In genomic region chr17:7839199-7839889, GRCh38 we compare ENCODE assay signal across 1 cellular context.
A peak's percentile ranks its signal among the peaks of the same experiment; 100 is the strongest.
TF ChIP-seq lines count a peak whose summit lies in the region.

No MANE protein-coding gene starts in this region.

TF ChIP-seq in K562, 482 proteins besides CTCF, POLR2A, EP300 and RAD21:
- no peak for TF ChIP-seq TAF9B (IDR thresholded peaks at IDR 0.05; ENCODE audit: partially characterized antibody)
- no peak for TF ChIP-seq OTX1 (CRISPR knock-in tag; IDR thresholded peaks at IDR 0.05)
- TF ChIP-seq TARDBP (IDR thresholded peaks at IDR 0.05) = no peak
- TF ChIP-seq JUNB (CRISPR knock-in tag; conservative IDR thresholded peaks at IDR 0.05) = no peak
- peak; percentile 94 for TF ChIP-seq RFX1 (IDR thresholded peaks at IDR 0.05)
- no peak for TF ChIP-seq HDAC2 (IDR thresholded peaks at IDR 0.05)
- 0 out of 2 replicates have a peak, but pooled peaks have one; percentile 7 for TF ChIP-seq SMAD4 (CRISPR knock-in tag; conservative IDR thresholded peaks at IDR 0.05)
- no peak for TF ChIP-seq MBD1 (CRISPR knock-in tag; IDR thresholded peaks at IDR 0.05)
- TF ChIP-seq BRD9 (IDR thresholded peaks at IDR 0.05; ENCODE audit: low read depth, partially characterized antibody) = no peak
- TF ChIP-seq CBFA2T2 (conservative IDR thresholded peaks at IDR 0.05) = no peak
- no peak for TF ChIP-seq SLC30A9 (CRISPR knock-in tag; IDR thresholded peaks at IDR 0.05)
- TF ChIP-seq ILK (tag; IDR thresholded peaks at IDR 0.05; ENCODE audit: borderline replicate concordance, low read depth) = no peak
- TF ChIP-seq EHMT2 (IDR thresholded peaks at IDR 0.05) = no peak
- no peak for TF ChIP-seq RFX7 (CRISPR knock-in tag; IDR thresholded peaks at IDR 0.05)
- TF ChIP-seq PREB (CRISPR knock-in tag; IDR thresholded peaks at IDR 0.05) = no peak
